ENCODE assay signal across 8 cellular contexts in the genomic region with DNA sequence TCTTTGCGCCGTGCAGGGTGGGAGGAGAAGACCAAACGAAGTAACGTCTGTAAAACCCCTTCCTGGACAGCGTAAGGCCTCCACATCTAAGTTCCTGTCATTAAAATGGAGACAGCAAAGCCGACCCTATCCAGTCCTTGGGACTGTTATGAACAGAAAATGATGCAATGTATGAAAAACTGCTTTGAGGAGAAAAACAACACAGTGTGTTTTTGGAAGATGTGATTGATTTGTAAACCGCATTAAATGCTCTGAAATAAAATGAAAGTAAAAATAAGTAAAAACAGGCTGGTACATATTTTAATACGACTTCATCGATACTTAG. TPM values are rescaled to one million over a fixed set of nuclear protein-coding genes. Genes with fewer than 3 reads are reported as not detected.
DNase-seq lines count a peak whose midpoint lies in the region; ATAC-seq and TF ChIP-seq lines count a peak whose summit lies in the region.

No MANE protein-coding gene starts in this region.

- H3K9ac ChIP-seq in ES-I3 (ENCODE audit: low read depth, low read length), result peak overlapping the region; percentile 80
- peak overlapping the region; percentile 60 to 89 for H3K9ac ChIP-seq in duodenal mucosa (ENCODE audit: low read depth in 1 of 2, low read length in 2 of 2)

- H3K4me3 ChIP-seq in duodenal mucosa (ENCODE audit: low read depth in 1 of 2, low read length in 2 of 2) (peak overlapping the region; percentile 71 to 96), osteoblast (ENCODE audit: insufficient read depth, low read length) (peak overlapping the region; percentile 86)

- H3K27ac ChIP-seq in duodenal mucosa (ENCODE audit: low read depth, low read length) (peak overlapping the region; percentile 69), osteoblast (ENCODE audit: low read depth, low read length) (peak overlapping the region; percentile 74)

- TF ChIP-seq CTCF in osteoblast (IDR thresholded peaks at IDR 0.05; ENCODE audit: extremely low read depth, low read depth, low read length), result no peak

- H3K27me3 ChIP-seq in duodenal mucosa (ENCODE audit: control insufficient read depth in 1 of 2, insufficient read depth in 2 of 2, low read length in 2 of 2), result no peaks in the 10 kb centered on the region
- peaks cover 9% of the 10 kb centered on the region for H3K27me3 ChIP-seq in osteoblast (ENCODE audit: insufficient read depth, low read length)

- peaks cover 6% of the 10 kb centered on the region; the same call in 1 of the 2 replicates for H3K36me3 ChIP-seq in ES-I3 (ENCODE audit: insufficient read depth, low read length)
- H3K36me3 ChIP-seq in duodenal mucosa (ENCODE audit: control insufficient read depth in 1 of 2, insufficient read depth in 2 of 2, low read length in 2 of 2), result no peaks in the 10 kb centered on the region
- H3K36me3 ChIP-seq in osteoblast (ENCODE audit: insufficient read depth, low read length), result no peaks in the 10 kb centered on the region

- H2AFZ ChIP-seq in osteoblast (ENCODE audit: low read length), result peak overlapping the region; percentile 91

- peak overlapping the region; percentile 98 for H3K4me2 ChIP-seq in osteoblast (ENCODE audit: insufficient read depth, low read length)

- ATAC-seq in GM18502 (IDR thresholded peaks at IDR 0.05; ENCODE audit: poor library complexity, unreplicated experiment) (no peak), HG03439 (IDR thresholded peaks at IDR 0.05; ENCODE audit: unreplicated experiment) (no peak)

- DNase-seq in NOMO-1 treated with DMSO at 0.1 percent for 48 hours (lab: John Stamatoyannopoulos, UW; ENCODE audit: unreplicated experiment), result peak; percentile 79
- no peak for DNase-seq in osteoblast (ENCODE audit: insufficient read length, low spot score, missing footprints)
- DNase-seq in pons (ENCODE audit: low spot score), result no peak
- DNase-seq in T-helper 9 cell, result no peak

- H4K20me1 ChIP-seq in osteoblast (ENCODE audit: insufficient read depth, low read length), result peaks cover 20% of the 10 kb centered on the region

- peaks cover 35% of the 10 kb centered on the region for H3K79me2 ChIP-seq in osteoblast (ENCODE audit: insufficient read depth, low read length)

- H3K9me3 ChIP-seq in ES-I3 (ENCODE audit: control insufficient read depth, insufficient read depth, low read length) (no peaks in the 10 kb centered on the region), duodenal mucosa (ENCODE audit: control insufficient read depth in 1 of 2, low read length in 2 of 2) (no peaks in the 10 kb centered on the region), osteoblast (ENCODE audit: low read depth, low read length) (no peaks in the 10 kb centered on the region)

- H3K4me1 ChIP-seq in ES-I3 (ENCODE audit: insufficient read depth, low read length) (peaks cover 12% of the 10 kb centered on the region; the same call in 1 of the 2 replicates), duodenal mucosa (ENCODE audit: control insufficient read depth in 1 of 2, insufficient read depth in 2 of 2, low read length in 2 of 2) (peaks cover 15 to 24% of the 10 kb centered on the region in 2 donors), osteoblast (ENCODE audit: insufficient read depth, low read length) (peaks cover 33% of the 10 kb centered on the region)

RNA-seq across cellular contexts. Expression of gene URB1, which starts 0.8 kb away (rescaled TPM):
- total RNA-seq in osteoblast, result 15.9 and 21.7 TPM in 2 replicates

RNA-seq across cellular contexts. Expression of gene EVA1C, which starts 18.9 kb away (rescaled TPM):
- 5.0 and 8.0 TPM in 2 replicates for total RNA-seq in osteoblast
